In genomic region chr5:178839319-178839704, GRCh38 we compare ENCODE assay signal across 8 cellular contexts. TPM values are rescaled to one million over a fixed set of nuclear protein-coding genes. Genes with fewer than 3 reads are reported as not detected.
A peak's percentile ranks its signal among the peaks of the same experiment; 100 is the strongest.
DNase-seq lines count a peak whose midpoint lies in the region; ATAC-seq and TF ChIP-seq lines count a peak whose summit lies in the region.

No MANE protein-coding gene starts in this region.

- peak; percentile 77 for ATAC-seq in activated CD8-positive, alpha-beta T cell treated with anti-CD3 and anti-CD28 coated beads for 36 hours
- ATAC-seq in omental fat pad (ENCODE audit: low FRiP score) (no peak), GM18909 (IDR thresholded peaks at IDR 0.05; ENCODE audit: poor library complexity, unreplicated experiment) (no peak), GM18502 (IDR thresholded peaks at IDR 0.05; ENCODE audit: poor library complexity, unreplicated experiment) (no peak), HG03025 (IDR thresholded peaks at IDR 0.05; ENCODE audit: low FRiP score, unreplicated experiment) (no peak)

- H3K27me3 ChIP-seq in esophagus squamous epithelium, result peaks cover 0 to 5% (median 0%) of the 10 kb centered on the region in 4 donors

- DNase-seq in Daoy (ENCODE audit: low read depth), result peak; percentile 72
- DNase-seq in NCI-H1105 (lab: John Stamatoyannopoulos, UW), result peak; percentile 38
- DNase-seq in activated CD8-positive, alpha-beta T cell treated with anti-CD3 and anti-CD28 coated beads for 36 hours, result peak; percentile 76
- no peak for DNase-seq in esophagus squamous epithelium (lab: John Stamatoyannopoulos, UW)
- DNase-seq in omental fat pad (ENCODE audit: low spot score), result peak; percentile 46

- H3K27ac ChIP-seq in esophagus squamous epithelium, result no peak overlapping the region

- intact Hi-C loops in activated CD8-positive, alpha-beta T cell treated with anti-CD3 and anti-CD28 coated beads for 36 hours (cut with micrococcal nuclease), result no loop called here
- intact Hi-C loops in esophagus squamous epithelium (cut with DNase I), result no loop called here

- H3K36me3 ChIP-seq in esophagus squamous epithelium, result no peaks in the 10 kb centered on the region

- WGBS in esophagus squamous epithelium, 2 donors, result 70% methylated on average over 3 of the region's 6 CpGs; no CpG with 5 or more reads in 1 of the 2 donors

- TF ChIP-seq CTCF in activated CD8-positive, alpha-beta T cell treated with anti-CD3 and anti-CD28 coated beads for 36 hours (IDR thresholded peaks at IDR 0.05), result peak; percentile 67
- TF ChIP-seq CTCF in esophagus squamous epithelium (IDR thresholded peaks at IDR 0.05) (peak in 5 of 6 experiments; percentile 49 to 89 (median 85)), omental fat pad (IDR thresholded peaks at IDR 0.05) (no peak)

- H3K4me3 ChIP-seq in esophagus squamous epithelium, result no peak overlapping the region

- H3K27ac Mint-ChIP-seq in activated CD8-positive, alpha-beta T cell treated with anti-CD3 and anti-CD28 coated beads for 36 hours, result no peak overlapping the region

- H3K27me3 Mint-ChIP-seq in activated CD8-positive, alpha-beta T cell treated with anti-CD3 and anti-CD28 coated beads for 36 hours, result no peaks in the 10 kb centered on the region

- H3K9me3 Mint-ChIP-seq in activated CD8-positive, alpha-beta T cell treated with anti-CD3 and anti-CD28 coated beads for 36 hours, result no peaks in the 10 kb centered on the region

- no peak overlapping the region for H3K4me3 Mint-ChIP-seq in activated CD8-positive, alpha-beta T cell treated with anti-CD3 and anti-CD28 coated beads for 36 hours

- no peaks in the 10 kb centered on the region for H3K36me3 Mint-ChIP-seq in activated CD8-positive, alpha-beta T cell treated with anti-CD3 and anti-CD28 coated beads for 36 hours (ENCODE audit: low read depth)

- H3K4me1 ChIP-seq in esophagus squamous epithelium, result no peaks in the 10 kb centered on the region

- TF ChIP-seq POLR2A in esophagus squamous epithelium (IDR thresholded peaks at IDR 0.05), result no peak

- CTCF ChIA-PET in activated CD8-positive, alpha-beta T cell treated with anti-CD3 and anti-CD28 coated beads for 36 hours (lab: Charles Lee), result interaction anchor here (0.6 to 1.6 kb wide), 2 partner anchors 98 to 108 kb away, joined by 3 to 4 read pairs; partner anchors contain the start of gene ZNF354A

- POLR2A ChIA-PET in activated CD8-positive, alpha-beta T cell treated with anti-CD3 and anti-CD28 coated beads for 36 hours (lab: Charles Lee), result interaction anchor here (0.6 kb wide), 1 partner anchor 215 kb away, joined by 3 read pairs; no protein-coding TSS in a partner anchor

- H3K9me3 ChIP-seq in esophagus squamous epithelium, result no peaks in the 10 kb centered on the region

- H3K4me1 Mint-ChIP-seq in activated CD8-positive, alpha-beta T cell treated with anti-CD3 and anti-CD28 coated beads for 36 hours (ENCODE audit: low read depth), result no peaks in the 10 kb centered on the region

RNA-seq across cellular contexts. Expression of gene ZNF354B, which starts 20.4 kb away (rescaled TPM):
- total RNA-seq in Daoy (2014; rRNA removed; shearing (Covaris generic)), result 6.1 and 8.9 TPM in 2 replicates
- total RNA-seq in activated CD8-positive, alpha-beta T cell treated with anti-CD3 and anti-CD28 coated beads for 36 hours, result 1 to 10 TPM; 7.1 to 8.4 TPM
- total RNA-seq in esophagus squamous epithelium (10 to 100 TPM in 1 of 4 donors, 1 to 10 TPM in 3; 6.0 to 19.3 (median 8.6) TPM), omental fat pad (10 to 100 TPM; 13.0 to 32.8 (median 22.8) TPM)

RNA-seq across cellular contexts. Expression of gene ZFP2, which starts 56.4 kb away (rescaled TPM):
- total RNA-seq in Daoy (2014; rRNA removed; shearing (Covaris generic)), result 0.11 TPM in 1 of 2 replicates, not detected in the other
- under 1 TPM; 0.36 to 0.69 TPM for total RNA-seq in activated CD8-positive, alpha-beta T cell treated with anti-CD3 and anti-CD28 coated beads for 36 hours
- 1 to 10 TPM in 2 of 4 donors, under 1 TPM in 2; 0.35 to 1.5 (median 1.0) TPM for total RNA-seq in esophagus squamous epithelium
- 1 to 10 TPM in 3 of 4 donors, under 1 TPM in 1; 0.48 to 5.8 (median 2.0) TPM for total RNA-seq in omental fat pad

Comparison
In these comparisons a context has a peak if more than half of its experiments do, and no peak if none do; other contexts are left out.
1. CTCF ChIP-seq: peak in activated CD8-positive, alpha-beta T cell treated with anti-CD3 and anti-CD28 coated beads for 36 hours (single experiment) and esophagus squamous epithelium (5 of 6); none in omental fat pad (0 of 3).